In genomic region chr19:50207730-50208129, GRCh38 we compare ENCODE assay signal across 22 cellular contexts. TPM values are rescaled to one million over a fixed set of nuclear protein-coding genes. Genes with fewer than 3 reads are reported as not detected.
DNase-seq lines count a peak whose midpoint lies in the region; ATAC-seq, FAIRE-seq and TF ChIP-seq lines count a peak whose summit lies in the region.
"Had no signal": no experiment of that assay in that cellular context is flagged by ENCODE, and none has a peak within 500 bp of the region (broad histone marks: within the 10 kb centered on the region; RNA-seq: fewer than 3 reads in every experiment).

No MANE protein-coding gene starts in this region.

- H3K4me2 ChIP-seq in HepG2 (ENCODE audit: low read depth, low read length): no peak overlapping the region

- H3K9me3 Mint-ChIP-seq in mesothelial cell of epicardium (peaks cover 4% of the 10 kb centered on the region), progenitor cell of endocrine pancreas (ENCODE audit: low read depth) (no peaks in the 10 kb centered on the region)

- no peaks in the 10 kb centered on the region; a peak in 2 of 5 replicates for H3K36me3 ChIP-seq in HepG2 (replicated peaks in 1 of 2; ENCODE audit: control insufficient read depth in 1 of 2, insufficient read depth in 2 of 2, low read length in 2 of 2)
- H3K36me3 ChIP-seq in right lobe of liver: peaks cover 0 to 11% (median 4%) of the 10 kb centered on the region in 4 donors
- no peaks in the 10 kb centered on the region for H3K36me3 ChIP-seq in brain microvascular endothelial cell (replicated peaks)

- H3K79me2 ChIP-seq in HepG2 (ENCODE audit: insufficient read depth, low read length): no peaks in the 10 kb centered on the region

- in situ Hi-C loops in HepG2 (cut with HindIII; ENCODE audit: extremely low pct_ligation_motif_present, low pct_unique_long_range_greater_than_20kb) (no loop called here), brain microvascular endothelial cell (cut with HindIII; ENCODE audit: low pct_ligation_motif_present, low sequenced_read_pairs) (no loop called here)

- ATAC-seq in HepG2: no peak
- no peak for ATAC-seq in right lobe of liver
- ATAC-seq in HG03571 (IDR thresholded peaks at IDR 0.05; ENCODE audit: unreplicated experiment): no peak
- ATAC-seq in HG02970 (IDR thresholded peaks at IDR 0.05; ENCODE audit: low FRiP score, unreplicated experiment): no peak
- ATAC-seq: CD8-positive, alpha-beta T cell; HCT116 had no signal

- H3K4me3 ChIP-seq in HepG2 (replicated peaks in 1 of 3; ENCODE audit: insufficient read depth in 1 of 3, low read depth in 2 of 3, low read length in 3 of 3) (no peak overlapping the region), right lobe of liver (no peak overlapping the region), brain microvascular endothelial cell (ENCODE audit: low read depth, low read length) (no peak overlapping the region)

- H3K27me3 ChIP-seq in HepG2 (ENCODE audit: control insufficient read depth in 1 of 2, insufficient read depth in 2 of 2, low read length in 2 of 2): no peaks in the 10 kb centered on the region; a peak in 2 of 5 replicates
- no peaks in the 10 kb centered on the region for H3K27me3 ChIP-seq in right lobe of liver
- peaks cover 2% of the 10 kb centered on the region for H3K27me3 ChIP-seq in brain microvascular endothelial cell (replicated peaks)

- POLR2A ChIA-PET in HepG2 (lab: Yijun Ruan, JAX): no interaction called here

- H3K27me3 Mint-ChIP-seq in mesothelial cell of epicardium (ENCODE audit: low read depth) (peaks cover 35% of the 10 kb centered on the region), progenitor cell of endocrine pancreas (peaks cover 2% of the 10 kb centered on the region)

- no peak overlapping the region for H2AFZ ChIP-seq in HepG2 (ENCODE audit: low read length)

- peaks cover 27% of the 10 kb centered on the region for H3K4me1 ChIP-seq in HepG2 (ENCODE audit: insufficient read depth, low read length)
- H3K4me1 ChIP-seq in right lobe of liver: peaks cover 0 to 15% (median 7%) of the 10 kb centered on the region in 4 donors

- no peak overlapping the region for H3K4me3 Mint-ChIP-seq in mesothelial cell of epicardium
- H3K4me3 Mint-ChIP-seq in progenitor cell of endocrine pancreas (ENCODE audit: low read depth): no peak overlapping the region
- H3K4me3 Mint-ChIP-seq: CD14-positive monocyte; CD8-positive, alpha-beta T cell had no signal

- H3K9me3 ChIP-seq in HepG2 (ENCODE audit: low read length): no peaks in the 10 kb centered on the region
- H3K9me3 ChIP-seq in right lobe of liver: no peaks in the 10 kb centered on the region

- TF ChIP-seq CTCF in HepG2 (CRISPR knock-in tag; IDR thresholded peaks at IDR 0.05) (no peak), right lobe of liver (IDR thresholded peaks at IDR 0.05) (no peak), mesothelial cell of epicardium (IDR thresholded peaks at IDR 0.05; ENCODE audit: unreplicated experiment) (no peak), progenitor cell of endocrine pancreas (IDR thresholded peaks at IDR 0.05; ENCODE audit: unreplicated experiment) (no peak), brain microvascular endothelial cell (IDR thresholded peaks at IDR 0.05; ENCODE audit: low read depth, low read length, missing control alignments) (no peak)

- H4K20me1 ChIP-seq in HepG2 (ENCODE audit: insufficient read depth, low read length): no peaks in the 10 kb centered on the region

- peaks cover 7% of the 10 kb centered on the region for H3K4me1 Mint-ChIP-seq in mesothelial cell of epicardium
- peaks cover 3% of the 10 kb centered on the region for H3K4me1 Mint-ChIP-seq in progenitor cell of endocrine pancreas (ENCODE audit: low read depth)
- H3K4me1 Mint-ChIP-seq: CD14-positive monocyte had no signal

- no TSS peak for BruUV-seq in HepG2 (replicated peaks; lab: Mats Ljungman, UMichigan)

- CTCF ChIA-PET in HepG2 (lab: Yijun Ruan, JAX; ENCODE audit: low intra/inter-chr PET ratio, low total read pairs): no interaction called here

- no peak for DNase-seq in HepG2 (ENCODE audit: low spot score)
- no peak for DNase-seq in right lobe of liver
- no peak for DNase-seq in mesothelial cell of epicardium (ENCODE audit: low spot score in 2 of 2, unreplicated experiment in 2 of 2)
- DNase-seq in progenitor cell of endocrine pancreas (ENCODE audit: low spot score, unreplicated experiment): no peak
- DNase-seq in DMS 273 treated with DMSO at 0.1 percent for 48 hours (lab: John Stamatoyannopoulos, UW): no peak
- no peak for DNase-seq in brain microvascular endothelial cell
- DNase-seq: CD8-positive, alpha-beta T cell; COR-L47; DND-41; GDM1 had no signal

- TF ChIP-seq POLR2A in HepG2 (IDR thresholded peaks at IDR 0.05; ENCODE audit: insufficient read depth in 1 of 2, low read depth in 2 of 2, low read length in 2 of 2): no peak
- no peak for TF ChIP-seq POLR2A in right lobe of liver (IDR thresholded peaks at IDR 0.05)

- no peak for FAIRE-seq in HepG2 (lab: Jason Lieb, UNC)
- FAIRE-seq: D721Med, GM12892, GM19239, H54 had no signal

- WGBS in HepG2 (ENCODE audit: low lambda C conversion rate): 41% methylated on average over 2 of the region's 2 CpGs
- whole genome bisulfite sequencing in right lobe of liver (ENCODE audit: insufficient coverage, low coverage, low lambda C conversion rate, missing lambda C conversion rate): 59% methylated on average over 2 of the region's 2 CpGs

- H3K36me3 Mint-ChIP-seq in mesothelial cell of epicardium (peaks cover 14% of the 10 kb centered on the region), progenitor cell of endocrine pancreas (ENCODE audit: insufficient read depth) (peaks cover 18% of the 10 kb centered on the region)
- H3K36me3 Mint-ChIP-seq: CD14-positive monocyte; CD8-positive, alpha-beta T cell had no signal

- intact Hi-C loops in HepG2 (cut with micrococcal nuclease; ENCODE audit: unreplicated experiment): no loop called here
- intact Hi-C loops in right lobe of liver (cut with DNase I): no loop called here

- H3K27ac Mint-ChIP-seq in mesothelial cell of epicardium: peak overlapping the region; percentile 44
- H3K27ac Mint-ChIP-seq in progenitor cell of endocrine pancreas: peak overlapping the region; percentile 81
- H3K27ac Mint-ChIP-seq: CD14-positive monocyte; CD8-positive, alpha-beta T cell had no signal

- no peak for TF ChIP-seq RAD21 in HepG2 (CRISPR knock-in tag; IDR thresholded peaks at IDR 0.05)

- TF ChIP-seq EP300 in HepG2 (IDR thresholded peaks at IDR 0.05; ENCODE audit: low read depth in 2 of 2, low read length in 2 of 2) (no peak), HepG2 (CRISPR knock-in tag; IDR thresholded peaks at IDR 0.05; ENCODE audit: borderline replicate concordance) (no peak)

- H3K27ac ChIP-seq in HepG2 (ENCODE audit: extremely low read length, insufficient read depth, low read length): no peak overlapping the region
- no peak overlapping the region for H3K27ac ChIP-seq in right lobe of liver
- no peak overlapping the region for H3K27ac ChIP-seq in brain microvascular endothelial cell
- H3K27ac ChIP-seq: 22Rv1 had no signal

- no peak overlapping the region for H3K9ac ChIP-seq in HepG2 (ENCODE audit: insufficient read depth, low read depth, low read length)

RNA-seq across cellular contexts. Expression of gene MYH14, which starts 4.3 kb away (rescaled TPM):
- total RNA-seq in HepG2 (2016; rRNA removed; fragmentation: Illumina TruSeq; extraction: Trizol) (5.5 and 6.4 TPM in 2 replicates), right lobe of liver (10 to 100 TPM; 49.1 to 89.0 (median 65.8) TPM), mesothelial cell of epicardium (52.3 to 56.6 TPM (median 53.8 TPM) in 3 replicates), progenitor cell of endocrine pancreas (65.9 and 67.9 TPM in 2 replicates)
- 0.53 and 0.61 TPM in 2 replicates for total RNA-seq in HepG2 (2016; cell fraction: cytosol; rRNA removed; fragmentation: Illumina TruSeq; extraction: Trizol; ENCODE audit: low read depth)
- 4.9 and 6.5 TPM in 2 replicates for total RNA-seq in HepG2 (2016; cell fraction: insoluble cytoplasmic fraction; rRNA removed; fragmentation: Illumina TruSeq; extraction: Trizol)
- total RNA-seq in HepG2 (2016; cell fraction: membrane; rRNA removed; fragmentation: Illumina TruSeq; extraction: Trizol): 2.1 and 2.4 TPM in 2 replicates
- total RNA-seq in HepG2 (2016; cell fraction: nucleus; rRNA removed; fragmentation: Illumina TruSeq; extraction: Trizol): 4.0 and 5.6 TPM in 2 replicates
- polyA plus RNA-seq in HepG2 (2011; rRNA removed): 5.8 and 8.0 TPM in 2 replicates
- 5.0 and 5.4 TPM in 2 replicates for polyA plus RNA-seq in HepG2 (2011; cell fraction: cytosol; rRNA removed)
- 15.1 and 15.8 TPM in 2 replicates for polyA plus RNA-seq in HepG2 (2011; cell fraction: nucleus; rRNA removed)
- polyA plus RNA-seq in HepG2 (2012): 5.1 and 8.9 TPM in 2 replicates
- polyA plus RNA-seq in HepG2 (2016; cell fraction: cytosol; fragmentation: Illumina TruSeq; extraction: Trizol; ENCODE audit: low read depth): 0.88 and 1.1 TPM in 2 replicates
- 6.6 and 11.4 TPM in 2 replicates for polyA plus RNA-seq in HepG2 (2016; cell fraction: insoluble cytoplasmic fraction; fragmentation: Illumina TruSeq; extraction: Trizol; ENCODE audit: low read depth)
- polyA plus RNA-seq in HepG2 (2016; cell fraction: membrane; fragmentation: Illumina TruSeq; extraction: Trizol; ENCODE audit: low read depth): 1.4 and 1.7 TPM in 2 replicates
- 14.3 and 14.6 TPM in 2 replicates for polyA plus RNA-seq in HepG2 (2016; cell fraction: nucleus; fragmentation: Illumina TruSeq; extraction: Trizol; ENCODE audit: insufficient read depth, low read depth)
- polyA minus RNA-seq in HepG2 (2011; rRNA and poly(A)+ RNA removed; ENCODE audit: low replicate concordance): 22.4 TPM in 1 of 2 replicates, not detected in the other
- polyA minus RNA-seq in HepG2 (2011; cell fraction: cytosol; rRNA and poly(A)+ RNA removed): 11.9 and 12.9 TPM in 2 replicates
- 9.0 TPM in 2 replicates for polyA minus RNA-seq in HepG2 (2011; cell fraction: nucleus; rRNA and poly(A)+ RNA removed)
- total RNA-seq: CD8-positive, alpha-beta T cell; HT1080 had no signal
- polyA plus RNA-seq: BJ, CD14-positive monocyte had no signal

RNA-seq across cellular contexts. Expression of gene IZUMO2, which starts 44.6 kb away (rescaled TPM):
- total RNA-seq in HepG2 (2016; rRNA removed; fragmentation: Illumina TruSeq; extraction: Trizol) (not detected in 2 replicates), right lobe of liver (not detected), mesothelial cell of epicardium (not detected in 3 replicates), progenitor cell of endocrine pancreas (not detected in 2 replicates)
- total RNA-seq in HepG2 (2016; cell fraction: cytosol; rRNA removed; fragmentation: Illumina TruSeq; extraction: Trizol; ENCODE audit: low read depth): not detected in 2 replicates
- not detected in 2 replicates for total RNA-seq in HepG2 (2016; cell fraction: insoluble cytoplasmic fraction; rRNA removed; fragmentation: Illumina TruSeq; extraction: Trizol)
- total RNA-seq in HepG2 (2016; cell fraction: membrane; rRNA removed; fragmentation: Illumina TruSeq; extraction: Trizol): not detected in 2 replicates
- not detected in 2 replicates for total RNA-seq in HepG2 (2016; cell fraction: nucleus; rRNA removed; fragmentation: Illumina TruSeq; extraction: Trizol)
- not detected in 2 replicates for polyA plus RNA-seq in HepG2 (2011; rRNA removed)
- polyA plus RNA-seq in HepG2 (2011; cell fraction: cytosol; rRNA removed): not detected in 2 replicates
- not detected in 2 replicates for polyA plus RNA-seq in HepG2 (2011; cell fraction: nucleus; rRNA removed)
- not detected in 2 replicates for polyA plus RNA-seq in HepG2 (2012)
- not detected in 2 replicates for polyA plus RNA-seq in HepG2 (2016; cell fraction: cytosol; fragmentation: Illumina TruSeq; extraction: Trizol; ENCODE audit: low read depth)
- polyA plus RNA-seq in HepG2 (2016; cell fraction: insoluble cytoplasmic fraction; fragmentation: Illumina TruSeq; extraction: Trizol; ENCODE audit: low read depth): not detected in 2 replicates
- not detected in 2 replicates for polyA plus RNA-seq in HepG2 (2016; cell fraction: membrane; fragmentation: Illumina TruSeq; extraction: Trizol; ENCODE audit: low read depth)
- not detected in 2 replicates for polyA plus RNA-seq in HepG2 (2016; cell fraction: nucleus; fragmentation: Illumina TruSeq; extraction: Trizol; ENCODE audit: insufficient read depth, low read depth)
- not detected in 2 replicates for polyA minus RNA-seq in HepG2 (2011; rRNA and poly(A)+ RNA removed; ENCODE audit: low replicate concordance)
- polyA minus RNA-seq in HepG2 (2011; cell fraction: cytosol; rRNA and poly(A)+ RNA removed): not detected in 2 replicates
- polyA minus RNA-seq in HepG2 (2011; cell fraction: nucleus; rRNA and poly(A)+ RNA removed): not detected in 2 replicates
- total RNA-seq: A673; CD8-positive, alpha-beta T cell; HT1080 had no signal
- polyA plus RNA-seq: BJ, CD14-positive monocyte had no signal
